In the genomic region with DNA sequence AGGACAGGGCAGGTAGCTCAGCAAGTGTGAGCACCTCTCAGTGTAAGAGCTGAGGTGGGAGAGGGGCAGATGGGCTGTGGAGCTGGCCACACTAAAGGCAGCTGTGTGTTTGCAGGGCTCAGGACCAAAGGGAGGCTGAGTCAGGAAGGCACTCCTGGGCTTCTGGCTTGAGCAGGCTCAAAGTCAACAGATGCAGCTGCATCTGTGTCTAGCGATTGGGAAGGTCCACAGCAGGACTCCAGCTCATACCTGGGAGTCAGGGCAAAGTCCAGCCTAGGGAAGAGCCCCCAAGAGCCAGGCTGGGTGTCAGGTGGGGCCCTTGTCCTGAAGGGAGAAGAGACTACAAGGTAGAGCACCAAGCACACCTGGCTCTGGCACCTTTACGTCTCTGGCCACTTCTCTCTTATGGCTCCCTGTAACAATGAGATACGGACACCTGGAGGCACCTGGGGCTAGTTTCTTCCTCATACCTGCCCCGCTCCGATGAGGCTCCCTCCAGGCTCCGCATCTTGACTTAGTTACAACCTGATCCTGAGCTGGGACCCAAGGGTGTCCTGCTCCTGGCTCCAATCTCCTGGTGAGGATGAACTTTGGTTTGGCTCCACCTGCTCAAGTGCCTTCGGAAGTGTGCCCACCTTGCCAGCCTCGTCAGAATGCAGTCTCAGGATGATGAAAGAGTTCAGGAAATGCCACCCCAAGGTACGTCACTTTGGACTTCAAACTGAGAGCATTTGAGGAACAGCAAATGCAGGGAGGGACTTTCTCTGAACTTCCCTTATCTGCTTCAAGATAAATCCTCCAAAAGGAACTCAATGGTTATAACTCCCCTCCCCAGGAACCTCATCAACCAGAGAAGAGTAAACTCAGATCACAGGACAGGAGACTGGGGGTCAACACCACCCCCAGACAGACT, we compare ENCODE assay signal across 1 cellular context.
TF ChIP-seq lines count a peak whose summit lies in the region.

No MANE protein-coding gene starts in this region.

TF ChIP-seq in HepG2, 621 proteins besides CTCF, POLR2A, EP300 and RAD21 (continued from another document and continues in another):
- TF ChIP-seq, protein P1, sequence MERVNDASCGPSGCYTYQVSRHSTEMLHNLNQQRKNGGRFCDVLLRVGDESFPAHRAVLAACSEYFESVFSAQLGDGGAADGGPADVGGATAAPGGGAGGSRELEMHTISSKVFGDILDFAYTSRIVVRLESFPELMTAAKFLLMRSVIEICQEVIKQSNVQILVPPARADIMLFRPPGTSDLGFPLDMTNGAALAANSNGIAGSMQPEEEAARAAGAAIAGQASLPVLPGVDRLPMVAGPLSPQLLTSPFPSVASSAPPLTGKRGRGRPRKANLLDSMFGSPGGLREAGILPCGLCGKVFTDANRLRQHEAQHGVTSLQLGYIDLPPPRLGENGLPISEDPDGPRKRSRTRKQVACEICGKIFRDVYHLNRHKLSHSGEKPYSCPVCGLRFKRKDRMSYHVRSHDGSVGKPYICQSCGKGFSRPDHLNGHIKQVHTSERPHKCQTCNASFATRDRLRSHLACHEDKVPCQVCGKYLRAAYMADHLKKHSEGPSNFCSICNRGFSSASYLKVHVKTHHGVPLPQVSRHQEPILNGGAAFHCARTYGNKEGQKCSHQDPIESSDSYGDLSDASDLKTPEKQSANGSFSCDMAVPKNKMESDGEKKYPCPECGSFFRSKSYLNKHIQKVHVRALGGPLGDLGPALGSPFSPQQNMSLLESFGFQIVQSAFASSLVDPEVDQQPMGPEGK (CRISPR knock-in tag; IDR thresholded peaks at IDR 0.05), result peak; percentile 86
- TF ChIP-seq, protein P2, sequence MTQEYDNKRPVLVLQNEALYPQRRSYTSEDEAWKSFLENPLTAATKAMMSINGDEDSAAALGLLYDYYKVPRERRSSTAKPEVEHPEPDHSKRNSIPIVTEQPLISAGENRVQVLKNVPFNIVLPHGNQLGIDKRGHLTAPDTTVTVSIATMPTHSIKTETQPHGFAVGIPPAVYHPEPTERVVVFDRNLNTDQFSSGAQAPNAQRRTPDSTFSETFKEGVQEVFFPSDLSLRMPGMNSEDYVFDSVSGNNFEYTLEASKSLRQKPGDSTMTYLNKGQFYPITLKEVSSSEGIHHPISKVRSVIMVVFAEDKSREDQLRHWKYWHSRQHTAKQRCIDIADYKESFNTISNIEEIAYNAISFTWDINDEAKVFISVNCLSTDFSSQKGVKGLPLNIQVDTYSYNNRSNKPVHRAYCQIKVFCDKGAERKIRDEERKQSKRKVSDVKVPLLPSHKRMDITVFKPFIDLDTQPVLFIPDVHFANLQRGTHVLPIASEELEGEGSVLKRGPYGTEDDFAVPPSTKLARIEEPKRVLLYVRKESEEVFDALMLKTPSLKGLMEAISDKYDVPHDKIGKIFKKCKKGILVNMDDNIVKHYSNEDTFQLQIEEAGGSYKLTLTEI (CRISPR knock-in tag; conservative IDR thresholded peaks at IDR 0.05), result no peak
- TF ChIP-seq ZNF33A (CRISPR knock-in tag; IDR thresholded peaks at IDR 0.05; ENCODE audit: borderline replicate concordance) (no peak), NR1H2 (CRISPR knock-in tag; IDR thresholded peaks at IDR 0.05; ENCODE audit: borderline replicate concordance, low read depth) (no peak), CAMTA2 (CRISPR knock-in tag; IDR thresholded peaks at IDR 0.05; ENCODE audit: borderline replicate concordance) (no peak), JUND (CRISPR knock-in tag; IDR thresholded peaks at IDR 0.05) (peak; percentile 90), TP53 (CRISPR knock-in tag; conservative IDR thresholded peaks at IDR 0.05) (no peak), MAF1 (CRISPR knock-in tag; IDR thresholded peaks at IDR 0.05; ENCODE audit: borderline replicate concordance) (no peak), HDAC2 (CRISPR knock-in tag; IDR thresholded peaks at IDR 0.05) (peak; percentile 58), SOX5 (CRISPR knock-in tag; IDR thresholded peaks at IDR 0.05; ENCODE audit: borderline replicate concordance) (0 out of 2 replicates have a peak, but pooled peaks have one; percentile 15), HNF4G (IDR thresholded peaks at IDR 0.05; ENCODE audit: borderline replicate concordance, low read depth, low read length) (peak; percentile 49), HNF4G (CRISPR knock-in tag; IDR thresholded peaks at IDR 0.05; ENCODE audit: borderline replicate concordance, low read depth) (0 out of 2 replicates have a peak, but pooled peaks have one; percentile 39), ZNF660 (CRISPR knock-in tag; IDR thresholded peaks at IDR 0.05; ENCODE audit: borderline replicate concordance, low read depth) (no peak), GATAD2A (CRISPR knock-in tag; IDR thresholded peaks at IDR 0.05) (peak; percentile 85), SALL1 (CRISPR knock-in tag; IDR thresholded peaks at IDR 0.05) (peak; percentile 20; the same call in 1 of the 2 replicates), GABPB1 (CRISPR knock-in tag; IDR thresholded peaks at IDR 0.05) (peak; percentile 31; the same call in 1 of the 2 replicates), ZEB1 (IDR thresholded peaks at IDR 0.05; ENCODE audit: insufficient replicate concordance, low read depth) (peak; percentile 80), ZNF605 (CRISPR knock-in tag; IDR thresholded peaks at IDR 0.05) (no peak), HNRNPL (IDR thresholded peaks at IDR 0.05; ENCODE audit: low read depth, low read length) (peak; percentile 71; the same call in 1 of the 2 replicates), NONO (IDR thresholded peaks at IDR 0.05) (no peak), NONO (CRISPR knock-in tag; conservative IDR thresholded peaks at IDR 0.05) (no peak), FOXM1 (CRISPR knock-in tag; IDR thresholded peaks at IDR 0.05) (no peak), SAFB2 (CRISPR knock-in tag; IDR thresholded peaks at IDR 0.05; ENCODE audit: borderline replicate concordance, low read depth) (no peak), ZBTB21 (CRISPR knock-in tag; IDR thresholded peaks at IDR 0.05) (peak; percentile 56; the same call in 1 of the 2 replicates)
- TF ChIP-seq, protein P3, sequence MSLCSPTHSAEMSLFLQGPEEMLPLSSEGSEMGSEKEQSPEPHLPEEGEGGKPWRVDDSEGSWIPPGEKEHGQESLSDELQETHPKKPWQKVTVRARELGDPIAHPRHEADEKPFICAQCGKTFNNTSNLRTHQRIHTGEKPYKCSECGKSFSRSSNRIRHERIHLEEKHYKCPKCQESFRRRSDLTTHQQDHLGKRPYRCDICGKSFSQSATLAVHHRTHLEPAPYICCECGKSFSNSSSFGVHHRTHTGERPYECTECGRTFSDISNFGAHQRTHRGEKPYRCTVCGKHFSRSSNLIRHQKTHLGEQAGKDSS (CRISPR knock-in tag; IDR thresholded peaks at IDR 0.05; ENCODE audit: borderline replicate concordance, low read depth), result 0 out of 2 replicates have a peak, but pooled peaks have one; percentile 26
- TF ChIP-seq, protein P4, sequence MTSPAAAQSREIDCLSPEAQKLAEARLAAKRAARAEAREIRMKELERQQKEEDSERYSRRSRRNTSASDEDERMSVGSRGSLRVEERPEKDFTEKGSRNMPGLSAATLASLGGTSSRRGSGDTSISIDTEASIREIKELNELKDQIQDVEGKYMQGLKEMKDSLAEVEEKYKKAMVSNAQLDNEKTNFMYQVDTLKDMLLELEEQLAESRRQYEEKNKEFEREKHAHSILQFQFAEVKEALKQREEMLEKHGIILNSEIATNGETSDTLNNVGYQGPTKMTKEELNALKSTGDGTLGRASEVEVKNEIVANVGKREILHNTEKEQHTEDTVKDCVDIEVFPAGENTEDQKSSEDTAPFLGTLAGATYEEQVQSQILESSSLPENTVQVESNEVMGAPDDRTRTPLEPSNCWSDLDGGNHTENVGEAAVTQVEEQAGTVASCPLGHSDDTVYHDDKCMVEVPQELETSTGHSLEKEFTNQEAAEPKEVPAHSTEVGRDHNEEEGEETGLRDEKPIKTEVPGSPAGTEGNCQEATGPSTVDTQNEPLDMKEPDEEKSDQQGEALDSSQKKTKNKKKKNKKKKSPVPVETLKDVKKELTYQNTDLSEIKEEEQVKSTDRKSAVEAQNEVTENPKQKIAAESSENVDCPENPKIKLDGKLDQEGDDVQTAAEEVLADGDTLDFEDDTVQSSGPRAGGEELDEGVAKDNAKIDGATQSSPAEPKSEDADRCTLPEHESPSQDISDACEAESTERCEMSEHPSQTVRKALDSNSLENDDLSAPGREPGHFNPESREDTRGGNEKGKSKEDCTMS (CRISPR knock-in tag; conservative IDR thresholded peaks at IDR 0.05), result no peak
- TF ChIP-seq, protein P5, sequence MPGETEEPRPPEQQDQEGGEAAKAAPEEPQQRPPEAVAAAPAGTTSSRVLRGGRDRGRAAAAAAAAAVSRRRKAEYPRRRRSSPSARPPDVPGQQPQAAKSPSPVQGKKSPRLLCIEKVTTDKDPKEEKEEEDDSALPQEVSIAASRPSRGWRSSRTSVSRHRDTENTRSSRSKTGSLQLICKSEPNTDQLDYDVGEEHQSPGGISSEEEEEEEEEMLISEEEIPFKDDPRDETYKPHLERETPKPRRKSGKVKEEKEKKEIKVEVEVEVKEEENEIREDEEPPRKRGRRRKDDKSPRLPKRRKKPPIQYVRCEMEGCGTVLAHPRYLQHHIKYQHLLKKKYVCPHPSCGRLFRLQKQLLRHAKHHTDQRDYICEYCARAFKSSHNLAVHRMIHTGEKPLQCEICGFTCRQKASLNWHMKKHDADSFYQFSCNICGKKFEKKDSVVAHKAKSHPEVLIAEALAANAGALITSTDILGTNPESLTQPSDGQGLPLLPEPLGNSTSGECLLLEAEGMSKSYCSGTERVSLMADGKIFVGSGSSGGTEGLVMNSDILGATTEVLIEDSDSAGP (CRISPR knock-in tag; IDR thresholded peaks at IDR 0.05; ENCODE audit: borderline replicate concordance), result peak; percentile 35; the same call in 1 of the 2 replicates
- TF ChIP-seq, protein P6, sequence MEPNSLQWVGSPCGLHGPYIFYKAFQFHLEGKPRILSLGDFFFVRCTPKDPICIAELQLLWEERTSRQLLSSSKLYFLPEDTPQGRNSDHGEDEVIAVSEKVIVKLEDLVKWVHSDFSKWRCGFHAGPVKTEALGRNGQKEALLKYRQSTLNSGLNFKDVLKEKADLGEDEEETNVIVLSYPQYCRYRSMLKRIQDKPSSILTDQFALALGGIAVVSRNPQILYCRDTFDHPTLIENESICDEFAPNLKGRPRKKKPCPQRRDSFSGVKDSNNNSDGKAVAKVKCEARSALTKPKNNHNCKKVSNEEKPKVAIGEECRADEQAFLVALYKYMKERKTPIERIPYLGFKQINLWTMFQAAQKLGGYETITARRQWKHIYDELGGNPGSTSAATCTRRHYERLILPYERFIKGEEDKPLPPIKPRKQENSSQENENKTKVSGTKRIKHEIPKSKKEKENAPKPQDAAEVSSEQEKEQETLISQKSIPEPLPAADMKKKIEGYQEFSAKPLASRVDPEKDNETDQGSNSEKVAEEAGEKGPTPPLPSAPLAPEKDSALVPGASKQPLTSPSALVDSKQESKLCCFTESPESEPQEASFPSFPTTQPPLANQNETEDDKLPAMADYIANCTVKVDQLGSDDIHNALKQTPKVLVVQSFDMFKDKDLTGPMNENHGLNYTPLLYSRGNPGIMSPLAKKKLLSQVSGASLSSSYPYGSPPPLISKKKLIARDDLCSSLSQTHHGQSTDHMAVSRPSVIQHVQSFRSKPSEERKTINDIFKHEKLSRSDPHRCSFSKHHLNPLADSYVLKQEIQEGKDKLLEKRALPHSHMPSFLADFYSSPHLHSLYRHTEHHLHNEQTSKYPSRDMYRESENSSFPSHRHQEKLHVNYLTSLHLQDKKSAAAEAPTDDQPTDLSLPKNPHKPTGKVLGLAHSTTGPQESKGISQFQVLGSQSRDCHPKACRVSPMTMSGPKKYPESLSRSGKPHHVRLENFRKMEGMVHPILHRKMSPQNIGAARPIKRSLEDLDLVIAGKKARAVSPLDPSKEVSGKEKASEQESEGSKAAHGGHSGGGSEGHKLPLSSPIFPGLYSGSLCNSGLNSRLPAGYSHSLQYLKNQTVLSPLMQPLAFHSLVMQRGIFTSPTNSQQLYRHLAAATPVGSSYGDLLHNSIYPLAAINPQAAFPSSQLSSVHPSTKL (CRISPR knock-in tag; IDR thresholded peaks at IDR 0.05), result peak; percentile 72; the same call in 1 of the 2 replicates
- TF ChIP-seq, protein P7, sequence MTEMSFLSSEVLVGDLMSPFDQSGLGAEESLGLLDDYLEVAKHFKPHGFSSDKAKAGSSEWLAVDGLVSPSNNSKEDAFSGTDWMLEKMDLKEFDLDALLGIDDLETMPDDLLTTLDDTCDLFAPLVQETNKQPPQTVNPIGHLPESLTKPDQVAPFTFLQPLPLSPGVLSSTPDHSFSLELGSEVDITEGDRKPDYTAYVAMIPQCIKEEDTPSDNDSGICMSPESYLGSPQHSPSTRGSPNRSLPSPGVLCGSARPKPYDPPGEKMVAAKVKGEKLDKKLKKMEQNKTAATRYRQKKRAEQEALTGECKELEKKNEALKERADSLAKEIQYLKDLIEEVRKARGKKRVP (CRISPR knock-in tag; IDR thresholded peaks at IDR 0.05), result peak in 1 of 2 experiments; percentile 89; a peak in 2 of 4 replicates
- TF ChIP-seq, protein P8, sequence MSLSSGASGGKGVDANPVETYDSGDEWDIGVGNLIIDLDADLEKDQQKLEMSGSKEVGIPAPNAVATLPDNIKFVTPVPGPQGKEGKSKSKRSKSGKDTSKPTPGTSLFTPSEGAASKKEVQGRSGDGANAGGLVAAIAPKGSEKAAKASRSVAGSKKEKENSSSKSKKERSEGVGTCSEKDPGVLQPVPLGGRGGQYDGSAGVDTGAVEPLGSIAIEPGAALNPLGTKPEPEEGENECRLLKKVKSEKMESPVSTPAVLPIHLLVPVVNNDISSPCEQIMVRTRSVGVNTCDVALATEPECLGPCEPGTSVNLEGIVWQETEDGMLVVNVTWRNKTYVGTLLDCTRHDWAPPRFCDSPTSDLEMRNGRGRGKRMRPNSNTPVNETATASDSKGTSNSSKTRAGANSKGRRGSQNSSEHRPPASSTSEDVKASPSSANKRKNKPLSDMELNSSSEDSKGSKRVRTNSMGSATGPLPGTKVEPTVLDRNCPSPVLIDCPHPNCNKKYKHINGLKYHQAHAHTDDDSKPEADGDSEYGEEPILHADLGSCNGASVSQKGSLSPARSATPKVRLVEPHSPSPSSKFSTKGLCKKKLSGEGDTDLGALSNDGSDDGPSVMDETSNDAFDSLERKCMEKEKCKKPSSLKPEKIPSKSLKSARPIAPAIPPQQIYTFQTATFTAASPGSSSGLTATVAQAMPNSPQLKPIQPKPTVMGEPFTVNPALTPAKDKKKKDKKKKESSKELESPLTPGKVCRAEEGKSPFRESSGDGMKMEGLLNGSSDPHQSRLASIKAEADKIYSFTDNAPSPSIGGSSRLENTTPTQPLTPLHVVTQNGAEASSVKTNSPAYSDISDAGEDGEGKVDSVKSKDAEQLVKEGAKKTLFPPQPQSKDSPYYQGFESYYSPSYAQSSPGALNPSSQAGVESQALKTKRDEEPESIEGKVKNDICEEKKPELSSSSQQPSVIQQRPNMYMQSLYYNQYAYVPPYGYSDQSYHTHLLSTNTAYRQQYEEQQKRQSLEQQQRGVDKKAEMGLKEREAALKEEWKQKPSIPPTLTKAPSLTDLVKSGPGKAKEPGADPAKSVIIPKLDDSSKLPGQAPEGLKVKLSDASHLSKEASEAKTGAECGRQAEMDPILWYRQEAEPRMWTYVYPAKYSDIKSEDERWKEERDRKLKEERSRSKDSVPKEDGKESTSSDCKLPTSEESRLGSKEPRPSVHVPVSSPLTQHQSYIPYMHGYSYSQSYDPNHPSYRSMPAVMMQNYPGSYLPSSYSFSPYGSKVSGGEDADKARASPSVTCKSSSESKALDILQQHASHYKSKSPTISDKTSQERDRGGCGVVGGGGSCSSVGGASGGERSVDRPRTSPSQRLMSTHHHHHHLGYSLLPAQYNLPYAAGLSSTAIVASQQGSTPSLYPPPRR (CRISPR knock-in tag; IDR thresholded peaks at IDR 0.05; ENCODE audit: borderline replicate concordance), result no peak
